In the genomic region with DNA sequence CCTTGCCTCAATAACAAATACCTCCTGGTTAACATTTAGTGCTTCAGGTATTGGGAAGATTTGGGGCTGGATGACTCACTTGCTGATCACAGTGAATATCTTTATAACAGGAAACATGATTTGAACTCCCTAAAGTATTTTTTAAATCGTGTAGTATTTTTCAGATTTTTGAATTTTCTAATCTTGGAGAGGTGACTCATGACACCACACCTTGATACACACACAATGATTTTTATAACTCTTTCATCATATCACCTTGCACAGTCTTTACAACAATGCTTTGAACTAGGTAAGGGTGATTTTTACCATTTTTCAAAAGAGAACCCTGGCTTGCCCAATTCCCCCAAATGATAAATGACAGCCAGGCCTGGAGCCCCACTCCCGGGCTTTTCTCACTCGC, we compare ENCODE assay signal across 25 cellular contexts.
"Had no signal": no experiment of that assay in that cellular context is flagged by ENCODE, and none has a peak within 500 bp of the region (broad histone marks: within the 10 kb centered on the region; RNA-seq: fewer than 3 reads in every experiment).

No MANE protein-coding gene starts in this region.

- H3K4me1 ChIP-seq: esophagus muscularis mucosa, gastroesophageal sphincter, left lung, lower lobe of right lung, parathyroid adenoma, psoas muscle, spleen, stomach, transverse colon had no signal

- FAIRE-seq: endometrium had no signal

- H3K27me3 ChIP-seq: dorsolateral prefrontal cortex, esophagus muscularis mucosa, gastroesophageal sphincter, left lung, spleen, stomach, transverse colon had no signal

- H2AFZ ChIP-seq: parathyroid adenoma had no signal

- ATAC-seq: gastroesophageal sphincter, left lung, lower lobe of right lung, psoas muscle, sciatic nerve had no signal

- H3K79me2 ChIP-seq: parathyroid adenoma had no signal

- DNase-seq: cortex of kidney; dorsolateral prefrontal cortex; effector CD8-positive, alpha-beta T cell; glutamatergic neuron; islet precursor cell; left lung; lower lobe of right lung; mesenchymal stem cell; midbrain; psoas muscle; spleen; stimulated activated CD4-positive, alpha-beta T cell treated with anti-CD3 and anti-CD28 coated beads, Interleukin-15, amount 100 ng/mL, for 24 hours; stimulated activated CD4-positive, alpha-beta T cell treated with anti-CD3 and anti-CD28 coated beads, Interleukin-1b, Interleukin-23, amount 100 ng/mL, for 48 hours; stimulated activated CD4-positive, alpha-beta T cell treated with anti-CD3 and anti-CD28 coated beads, Interleukin-4, amount 100 ng/mL, for 24 hours; stimulated activated naive CD4-positive, alpha-beta T cell; stomach; substantia nigra; transverse colon had no signal

- H3K36me3 ChIP-seq: left lung, thoracic aorta, transverse colon had no signal

- H3K4me3 ChIP-seq: dorsolateral prefrontal cortex, esophagus muscularis mucosa, gastroesophageal sphincter, left lung, lower lobe of right lung, psoas muscle, spleen, stomach, thoracic aorta, transverse colon had no signal

- H3K9me3 Mint-ChIP-seq: nephron had no signal

- H3K9me3 ChIP-seq: esophagus muscularis mucosa, gastroesophageal sphincter, left lung, lower lobe of right lung, psoas muscle, spleen, stomach, thoracic aorta, transverse colon had no signal

- H3K27ac ChIP-seq: esophagus muscularis mucosa, gastroesophageal sphincter, left lung, lower lobe of right lung, parathyroid adenoma, psoas muscle, spleen, stomach, thoracic aorta, transverse colon had no signal

- H3K9ac ChIP-seq: parathyroid adenoma had no signal

- H3K4me3 Mint-ChIP-seq: nephron had no signal

- H3K27ac Mint-ChIP-seq: nephron had no signal
